Comparison of ENCODE assay signal across 15 cellular contexts in genomic region chr11:128535468-128536457, GRCh38.
"Had no signal": no experiment of that assay in that cellular context is flagged by ENCODE, and none has a peak within 500 bp of the region (broad histone marks: within the 10 kb centered on the region; RNA-seq: fewer than 3 reads in every experiment).

No MANE protein-coding gene starts in this region.

- H3K27ac ChIP-seq: epithelial cell of prostate, sigmoid colon, thyroid gland, uterus had no signal

- DNase-seq: activated CD4-positive, alpha-beta memory T cell treated with anti-CD3 and anti-CD28 coated beads, Interleukin-2, amount 10 ng/mL, durations not matched to agents 7 days and 5 days; activated CD4-positive, alpha-beta T cell treated with anti-CD3 and anti-CD28 coated beads for 36 hours; activated CD8-positive, alpha-beta memory T cell treated with anti-CD3 and anti-CD28 coated beads, Interleukin-2, amount 50 U/mL, for 4 hours; activated gamma-delta T cell treated with Interleukin-2 at 50 U/mL for 16 hours; activated T-cell treated with anti-CD3 and anti-CD28 coated beads, Interleukin-2, amount 50 U/mL, for 48 hours; effector memory CD8-positive, alpha-beta T cell; head of caudate nucleus; midbrain; sigmoid colon; stimulated activated CD4-positive, alpha-beta T cell treated with anti-CD3 and anti-CD28 coated beads, Interleukin-1b, Interleukin-23, amount 100 ng/mL, for 48 hours; thyroid gland; uterus had no signal

- FAIRE-seq: frontal cortex had no signal

- H3K4me1 ChIP-seq: uterus had no signal

- H3K27me3 ChIP-seq: sigmoid colon, thyroid gland, uterus had no signal

- H3K4me3 ChIP-seq: lung, sigmoid colon, thyroid gland, uterus had no signal

- H3K36me3 ChIP-seq: sigmoid colon, thyroid gland, uterus had no signal

- H3K9me3 ChIP-seq: sigmoid colon, thyroid gland, uterus had no signal

- ATAC-seq: activated CD4-positive, alpha-beta T cell treated with anti-CD3 and anti-CD28 coated beads for 36 hours; effector memory CD8-positive, alpha-beta T cell had no signal
